In the genomic region with DNA sequence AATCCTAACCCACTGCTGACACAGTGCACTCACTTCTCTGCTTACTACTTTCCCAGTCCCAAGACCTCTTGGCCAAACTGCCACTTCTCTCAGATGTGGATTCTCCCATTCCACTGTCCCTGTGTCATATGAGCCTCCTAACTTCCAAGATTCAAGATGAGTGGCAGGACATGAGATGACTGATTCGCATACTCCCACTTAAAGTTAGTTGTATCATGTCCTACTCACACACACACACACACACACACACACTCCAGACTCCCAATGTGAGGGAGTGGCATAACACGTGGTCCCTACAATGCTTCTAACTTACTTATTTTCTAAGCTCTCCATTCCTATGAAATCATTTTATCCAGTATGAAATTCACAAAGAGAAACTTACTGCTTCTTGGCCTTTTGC, we compare ENCODE assay signal across 13 cellular contexts.
"Had no signal": no experiment of that assay in that cellular context is flagged by ENCODE, and none has a peak within 500 bp of the region (broad histone marks: within the 10 kb centered on the region; RNA-seq: fewer than 3 reads in every experiment).

No MANE protein-coding gene starts in this region.

- H3K9me3 ChIP-seq: ascending aorta, spleen, testis, upper lobe of left lung had no signal

- H3K4me3 ChIP-seq: ascending aorta, right atrium auricular region, spleen, testis, upper lobe of left lung had no signal

- H3K36me3 ChIP-seq: ascending aorta, right atrium auricular region, spleen, upper lobe of left lung had no signal

- H3K27ac ChIP-seq: ascending aorta, right atrium auricular region, spleen, testis, upper lobe of left lung had no signal

- ATAC-seq: activated naive CD8-positive, alpha-beta T cell treated with anti-CD3 and anti-CD28 coated beads, Interleukin-2, amount 50 U/mL, for 24 hours; effector memory CD8-positive, alpha-beta T cell; left ventricle myocardium superior; natural killer cell had no signal

- DNase-seq: activated CD4-positive, CD25-positive, alpha-beta regulatory T cell treated with anti-CD3 and anti-CD28 coated beads, Interleukin-2, amount 50 U/mL, for 72 hours; activated naive CD4-positive, alpha-beta T cell; activated naive CD8-positive, alpha-beta T cell treated with anti-CD3 and anti-CD28 coated beads, Interleukin-2, amount 50 U/mL, for 24 hours; dermis blood vessel endothelial cell; effector memory CD8-positive, alpha-beta T cell; left ventricle myocardium superior; mesenchymal stem cell; natural killer cell; spleen; testis; upper lobe of left lung had no signal

- H3K4me1 ChIP-seq: spleen, testis, upper lobe of left lung had no signal

- H3K27me3 ChIP-seq: ascending aorta, right atrium auricular region, spleen, testis, upper lobe of left lung had no signal
